31 cellular contexts compared by ENCODE assay signal in genomic region chr9:13292782-13293181, GRCh38. TPM values are rescaled to one million over a fixed set of nuclear protein-coding genes. Genes with fewer than 3 reads are reported as not detected.
"Had no signal": no experiment of that assay in that cellular context is flagged by ENCODE, and none has a peak within 500 bp of the region (broad histone marks: within the 10 kb centered on the region; RNA-seq: fewer than 3 reads in every experiment).

No MANE protein-coding gene starts in this region.

- H3K9me3 Mint-ChIP-seq: activated naive CD4-positive, alpha-beta T cell treated with anti-CD3 and anti-CD28 coated beads, Interleukin-2, amount 50 U/mL, for 24 hours had no signal

- H3K27ac ChIP-seq: ascending aorta, cardiac muscle cell, RWPE1, SJCRH30, SK-N-MC had no signal

- H3K4me1 ChIP-seq: ascending aorta, SJCRH30 had no signal

- DNase-seq: activated CD4-positive, alpha-beta T cell treated with anti-CD3 and anti-CD28 coated beads for 36 hours; activated CD4-positive, alpha-beta T cell treated with anti-CD3 and anti-CD28 coated beads, Interleukin-2, amount 10 ng/mL, durations not matched to agents 7 days and 5 days; activated CD4-positive, alpha-beta T cell treated with anti-CD3 and anti-CD28 coated beads, Interleukin-2, amount 50 U/mL, for 48 hours; activated CD8-positive, alpha-beta T cell treated with anti-CD3 and anti-CD28 coated beads, Interleukin-2, amount 10 ng/mL, durations not matched to agents 7 days and 5 days; activated gamma-delta T cell; activated naive CD4-positive, alpha-beta T cell treated with Interleukin-2 at 50 U/mL for 16 hours; activated naive CD8-positive, alpha-beta T cell treated with anti-CD3 and anti-CD28 coated beads, Interleukin-2, amount 10 ng/mL, durations not matched to agents 7 days and 5 days; activated T-cell treated with anti-CD3 and anti-CD28 coated beads, Interleukin-2, amount 50 U/mL, for 24 hours; amygdala; Karpas-422; KBM-7; NCI-H1105 treated with DMSO at 0.1 percent for 48 hours; NCI-H1436 treated with DMSO at 0.1 percent for 48 hours; NCI-H1694 treated with DMSO at 0.1 percent for 48 hours; NCI-H2029; NCI-H345; NCI-H510A treated with DMSO at 0.1 percent for 48 hours; SHP77; SJCRH30 had no signal

- H3K36me3 Mint-ChIP-seq: activated naive CD4-positive, alpha-beta T cell treated with anti-CD3 and anti-CD28 coated beads, Interleukin-2, amount 50 U/mL, for 24 hours; activated naive CD8-positive, alpha-beta T cell treated with anti-CD3 and anti-CD28 coated beads, Interleukin-2, amount 10 ng/mL, durations not matched to agents 7 days and 5 days; IgD-negative memory B cell had no signal

- H3K4me3 ChIP-seq: ascending aorta, cardiac muscle cell, SJCRH30, SK-N-MC had no signal

- H3K4me3 Mint-ChIP-seq: activated CD4-positive, alpha-beta T cell treated with anti-CD3 and anti-CD28 coated beads for 36 hours; activated CD4-positive, alpha-beta T cell treated with anti-CD3 and anti-CD28 coated beads, Interleukin-2, amount 10 ng/mL, durations not matched to agents 7 days and 5 days; activated CD8-positive, alpha-beta T cell treated with anti-CD3 and anti-CD28 coated beads, Interleukin-2, amount 10 ng/mL, durations not matched to agents 7 days and 5 days; activated naive CD4-positive, alpha-beta T cell treated with anti-CD3 and anti-CD28 coated beads, Interleukin-2, amount 50 U/mL, for 24 hours; activated naive CD8-positive, alpha-beta T cell treated with anti-CD3 and anti-CD28 coated beads, Interleukin-2, amount 10 ng/mL, durations not matched to agents 7 days and 5 days; activated T-cell treated with anti-CD3 and anti-CD28 coated beads, Interleukin-2, amount 50 U/mL, for 24 hours; IgD-negative memory B cell; WTC11 had no signal

- H3K36me3 ChIP-seq: ascending aorta, cardiac muscle cell, SJCRH30 had no signal

- H3K9me3 ChIP-seq: ascending aorta, SJCRH30 had no signal

- H3K27me3 ChIP-seq: ascending aorta, cardiac muscle cell, SJCRH30 had no signal

- H3K27ac Mint-ChIP-seq: activated CD4-positive, alpha-beta T cell treated with anti-CD3 and anti-CD28 coated beads for 36 hours; activated CD4-positive, alpha-beta T cell treated with anti-CD3 and anti-CD28 coated beads, Interleukin-2, amount 10 ng/mL, durations not matched to agents 7 days and 5 days; activated CD8-positive, alpha-beta T cell treated with anti-CD3 and anti-CD28 coated beads, Interleukin-2, amount 10 ng/mL, durations not matched to agents 7 days and 5 days; activated naive CD4-positive, alpha-beta T cell treated with anti-CD3 and anti-CD28 coated beads, Interleukin-2, amount 50 U/mL, for 24 hours; activated naive CD8-positive, alpha-beta T cell treated with anti-CD3 and anti-CD28 coated beads, Interleukin-2, amount 10 ng/mL, durations not matched to agents 7 days and 5 days; activated T-cell treated with anti-CD3 and anti-CD28 coated beads, Interleukin-2, amount 50 U/mL, for 24 hours; activated T-helper 2 cell treated with anti-CD3 and anti-CD28 coated beads, Interferon-gamma antibody, Interleukin-2, Interleukin-4, amounts not matched to agents 10 μg/mL and 5 μg/mL and 100 μg/mL, durations not matched to agents 14 hours and 24 hours and 36 hours; WTC11 had no signal

- H3K27me3 Mint-ChIP-seq: activated CD4-positive, alpha-beta T cell treated with anti-CD3 and anti-CD28 coated beads for 36 hours; activated CD4-positive, alpha-beta T cell treated with anti-CD3 and anti-CD28 coated beads, Interleukin-2, amount 10 ng/mL, durations not matched to agents 7 days and 5 days; activated naive CD4-positive, alpha-beta T cell treated with anti-CD3 and anti-CD28 coated beads, Interleukin-2, amount 50 U/mL, for 24 hours; activated naive CD8-positive, alpha-beta T cell treated with anti-CD3 and anti-CD28 coated beads, Interleukin-2, amount 10 ng/mL, durations not matched to agents 7 days and 5 days; activated T-cell treated with anti-CD3 and anti-CD28 coated beads, Interleukin-2, amount 50 U/mL, for 24 hours; IgD-negative memory B cell had no signal

- H3K4me1 Mint-ChIP-seq: activated CD4-positive, alpha-beta T cell treated with anti-CD3 and anti-CD28 coated beads for 36 hours; activated CD4-positive, alpha-beta T cell treated with anti-CD3 and anti-CD28 coated beads, Interleukin-2, amount 10 ng/mL, durations not matched to agents 7 days and 5 days; activated naive CD4-positive, alpha-beta T cell treated with anti-CD3 and anti-CD28 coated beads, Interleukin-2, amount 50 U/mL, for 24 hours; activated naive CD8-positive, alpha-beta T cell treated with anti-CD3 and anti-CD28 coated beads, Interleukin-2, amount 10 ng/mL, durations not matched to agents 7 days and 5 days; WTC11 had no signal

- ATAC-seq: activated CD4-positive, alpha-beta T cell treated with anti-CD3 and anti-CD28 coated beads for 36 hours; activated CD4-positive, CD25-positive, alpha-beta regulatory T cell treated with anti-CD3 and anti-CD28 coated beads, Interleukin-2, amount 50 U/mL, for 24 hours; activated CD8-positive, alpha-beta T cell treated with anti-CD3 and anti-CD28 coated beads, Interleukin-2, amount 10 ng/mL, durations not matched to agents 7 days and 5 days; Panc1; WTC11 had no signal

RNA-seq across cellular contexts. Expression of gene MPDZ, which starts 13.3 kb away (rescaled TPM):
- total RNA-seq: activated CD4-positive, alpha-beta T cell treated with anti-CD3 and anti-CD28 coated beads for 36 hours; activated CD4-positive, alpha-beta T cell treated with anti-CD3 and anti-CD28 coated beads, Interleukin-2, amount 10 ng/mL, durations not matched to agents 7 days and 5 days; activated CD8-positive, alpha-beta T cell treated with anti-CD3 and anti-CD28 coated beads, Interleukin-2, amount 10 ng/mL, durations not matched to agents 7 days and 5 days; activated naive CD8-positive, alpha-beta T cell treated with anti-CD3 and anti-CD28 coated beads, Interleukin-2, amount 10 ng/mL, durations not matched to agents 7 days and 5 days; activated T-helper 2 cell treated with anti-CD3 and anti-CD28 coated beads, Interferon-gamma antibody, Interleukin-2, Interleukin-4, amounts not matched to agents 10 μg/mL and 5 μg/mL and 100 μg/mL, durations not matched to agents 14 hours and 24 hours and 36 hours; T-helper 1 cell treated with Interleukin-12 subunit alpha and Interleukin-12 subunit beta and Interleukin-4 antibody, amounts not matched to agents 30 ng/mL and 1 ng/mL, for 36 hours; T-helper 2 cell treated with Interferon-gamma antibody and Interleukin-4, amounts not matched to agents 100 ng/mL and 5 ng/mL, for 36 hours had no signal
- polyA plus RNA-seq: IgD-negative memory B cell had no signal
